In the genomic region with DNA sequence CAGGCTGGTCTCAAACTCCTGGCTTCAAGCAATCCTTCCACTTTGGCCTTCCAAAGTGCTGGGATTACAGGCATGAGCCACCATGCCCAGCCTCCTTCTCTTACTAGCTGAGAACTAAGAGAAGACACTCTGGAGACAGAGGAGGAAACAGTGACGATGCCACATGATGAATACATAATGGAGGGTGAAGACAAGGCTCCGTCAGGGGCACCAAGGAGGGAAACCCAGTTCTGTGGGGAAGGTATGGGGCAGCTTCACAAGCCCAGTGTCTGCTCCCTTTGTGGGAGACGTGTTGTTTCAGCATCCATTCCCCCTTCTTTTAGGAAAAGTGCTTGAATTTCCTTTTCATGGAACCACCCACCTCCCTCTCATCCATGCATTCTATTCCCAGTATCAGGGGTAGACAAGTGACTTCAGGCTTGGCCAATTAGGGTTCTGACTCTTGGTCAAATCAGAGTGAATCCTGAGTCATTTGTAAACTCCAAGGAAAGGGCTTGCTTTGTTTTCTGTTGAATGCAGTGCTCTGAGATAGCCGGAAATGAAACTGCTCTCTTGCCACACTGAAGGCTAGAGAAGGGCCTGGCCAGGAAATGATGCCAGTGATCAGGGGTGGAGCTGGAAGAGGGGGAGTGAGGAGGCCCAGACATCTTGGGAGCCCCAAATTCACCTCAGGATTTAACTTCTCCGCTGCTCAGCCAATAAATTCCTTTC, we compare ENCODE assay signal across 2 cellular contexts.
TF ChIP-seq lines count a peak whose summit lies in the region.

No MANE protein-coding gene starts in this region.

TF ChIP-seq in liver, 16 proteins besides CTCF, POLR2A, EP300 and RAD21:
- TF ChIP-seq, protein P1, sequence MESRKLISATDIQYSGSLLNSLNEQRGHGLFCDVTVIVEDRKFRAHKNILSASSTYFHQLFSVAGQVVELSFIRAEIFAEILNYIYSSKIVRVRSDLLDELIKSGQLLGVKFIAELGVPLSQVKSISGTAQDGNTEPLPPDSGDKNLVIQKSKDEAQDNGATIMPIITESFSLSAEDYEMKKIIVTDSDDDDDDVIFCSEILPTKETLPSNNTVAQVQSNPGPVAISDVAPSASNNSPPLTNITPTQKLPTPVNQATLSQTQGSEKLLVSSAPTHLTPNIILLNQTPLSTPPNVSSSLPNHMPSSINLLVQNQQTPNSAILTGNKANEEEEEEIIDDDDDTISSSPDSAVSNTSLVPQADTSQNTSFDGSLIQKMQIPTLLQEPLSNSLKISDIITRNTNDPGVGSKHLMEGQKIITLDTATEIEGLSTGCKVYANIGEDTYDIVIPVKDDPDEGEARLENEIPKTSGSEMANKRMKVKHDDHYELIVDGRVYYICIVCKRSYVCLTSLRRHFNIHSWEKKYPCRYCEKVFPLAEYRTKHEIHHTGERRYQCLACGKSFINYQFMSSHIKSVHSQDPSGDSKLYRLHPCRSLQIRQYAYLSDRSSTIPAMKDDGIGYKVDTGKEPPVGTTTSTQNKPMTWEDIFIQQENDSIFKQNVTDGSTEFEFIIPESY (IDR thresholded peaks at IDR 0.05): no peak
- no peak for TF ChIP-seq NR2F2 (IDR thresholded peaks at IDR 0.05)
- TF ChIP-seq EGR1 (IDR thresholded peaks at IDR 0.05; ENCODE audit: low read depth in 2 of 2): no peak
- peak; percentile 36 to 54 for TF ChIP-seq GABPA (IDR thresholded peaks at IDR 0.05 in 1 of 2, conservative IDR thresholded peaks at IDR 0.05 in 1 of 2)

TF ChIP-seq in HepG2, 621 proteins besides CTCF, POLR2A, EP300 and RAD21:
- TF ChIP-seq ZNF253 (CRISPR knock-in tag; IDR thresholded peaks at IDR 0.05; ENCODE audit: borderline replicate concordance): no peak
- no peak for TF ChIP-seq SIX4 (CRISPR knock-in tag; IDR thresholded peaks at IDR 0.05)
- no peak for TF ChIP-seq EHMT2 (IDR thresholded peaks at IDR 0.05; ENCODE audit: borderline replicate concordance, low read depth, low read length)
